ENCODE assay signal across 11 cellular contexts in genomic region chr1:36024024-36024423, GRCh38. TPM values are rescaled to one million over a fixed set of nuclear protein-coding genes. Genes with fewer than 3 reads are reported as not detected.
DNase-seq lines count a peak whose midpoint lies in the region; ATAC-seq and TF ChIP-seq lines count a peak whose summit lies in the region.
"Not testable (repeated sequence)": the region's sequence is repeated elsewhere in the genome, so short reads cannot be mapped to it uniquely, and the experiment has no call there.
"Had no signal": no experiment of that assay in that cellular context is flagged by ENCODE, and none has a peak within 500 bp of the region (broad histone marks: within the 10 kb centered on the region; RNA-seq: fewer than 3 reads in every experiment).

No MANE protein-coding gene starts in this region.

- peaks cover 56% of the 10 kb centered on the region for H3K36me3 Mint-ChIP-seq in CD8-positive, alpha-beta T cell
- not testable (repeated sequence) for H3K36me3 Mint-ChIP-seq in T-helper 17 cell (ENCODE audit: low read depth)
- H3K36me3 Mint-ChIP-seq in activated CD8-positive, alpha-beta T cell treated with anti-CD3 and anti-CD28 coated beads, Interleukin-2, amount 10 ng/mL, durations not matched to agents 7 days and 5 days (ENCODE audit: low read depth), result peaks cover 32% of the 10 kb centered on the region
- H3K36me3 Mint-ChIP-seq in activated naive CD8-positive, alpha-beta T cell treated with anti-CD3 and anti-CD28 coated beads for 36 hours, result peaks cover 32% of the 10 kb centered on the region

- H3K4me1 ChIP-seq in CD8-positive, alpha-beta T cell (ENCODE audit: insufficient read depth, low read length); spleen; upper lobe of right lung: not testable (repeated sequence)
- peaks cover 14% of the 10 kb centered on the region for H3K4me1 ChIP-seq in MM.1S (ENCODE audit: low read length)
- H3K4me1 ChIP-seq in esophagus squamous epithelium, result peaks cover 0 to 13% (median 0%) of the 10 kb centered on the region in 3 donors

- peak overlapping the region; percentile 53 for H2AFZ ChIP-seq in MM.1S (ENCODE audit: low read length)

- CTCF ChIA-PET in CD8-positive, alpha-beta T cell (lab: Charles Lee), result not testable (repeated sequence)
- CTCF ChIA-PET in activated CD8-positive, alpha-beta T cell treated with anti-CD3 and anti-CD28 coated beads, Interleukin-2, amount 10 ng/mL, durations not matched to agents 7 days and 5 days (lab: Charles Lee), result interaction anchor here (0.6 kb wide), 1 partner anchor 28 kb away, joined by 3 read pairs; no protein-coding TSS in a partner anchor

- not testable (repeated sequence) for H3K9me2 ChIP-seq in MM.1S (replicated peaks; ENCODE audit: insufficient read depth, low read length)

- not testable (repeated sequence) for TF ChIP-seq CTCF in CD8-positive, alpha-beta T cell (IDR thresholded peaks at IDR 0.05); MM.1S (IDR thresholded peaks at IDR 0.05; ENCODE audit: low read length); esophagus squamous epithelium (IDR thresholded peaks at IDR 0.05); spleen (IDR thresholded peaks at IDR 0.05 in 8 of 11, conservative IDR thresholded peaks at IDR 0.05 in 3 of 11); upper lobe of right lung (IDR thresholded peaks at IDR 0.05)

- peak overlapping the region; percentile 36; the same call in 1 of the 2 replicates for H3K9ac ChIP-seq in MM.1S (ENCODE audit: low read length)

- not testable (repeated sequence) for H4K20me1 ChIP-seq in MM.1S (ENCODE audit: insufficient read depth, low read length)

- not testable (repeated sequence) for H3K9me3 ChIP-seq in CD8-positive, alpha-beta T cell (ENCODE audit: low read length); MM.1S (replicated peaks; ENCODE audit: insufficient read depth, low read length); T-helper 17 cell (ENCODE audit: control insufficient read depth, low read length, poor library complexity, severe bottlenecking); esophagus squamous epithelium; spleen; upper lobe of right lung

- H3K4me2 ChIP-seq in MM.1S (ENCODE audit: low read depth, low read length), result peak overlapping the region; percentile 58

- TF ChIP-seq POLR2A in esophagus squamous epithelium (IDR thresholded peaks at IDR 0.05); spleen (IDR thresholded peaks at IDR 0.05): not testable (repeated sequence)

- intact Hi-C loops in CD8-positive, alpha-beta T cell (cut with DNase I, micrococcal nuclease); esophagus squamous epithelium (cut with DNase I); spleen (cut with DNase I; ENCODE audit: low total_unique reads); upper lobe of right lung (cut with DNase I): not testable (repeated sequence)

- DNase-seq in CD8-positive, alpha-beta T cell; MM.1S; T-helper 17 cell; activated CD8-positive, alpha-beta T cell treated with anti-CD3 and anti-CD28 coated beads, Interleukin-2, amount 10 ng/mL, durations not matched to agents 7 days and 5 days; activated naive CD8-positive, alpha-beta T cell treated with anti-CD3 and anti-CD28 coated beads for 36 hours; esophagus squamous epithelium (lab: John Stamatoyannopoulos, UW); spleen; upper lobe of right lung: not testable (repeated sequence)

- H3K4me3 ChIP-seq in CD8-positive, alpha-beta T cell (ENCODE audit: low read depth, low read length); esophagus squamous epithelium; spleen; upper lobe of right lung: not testable (repeated sequence)
- peak overlapping the region; percentile 47 for H3K4me3 ChIP-seq in MM.1S (ENCODE audit: low read length)

- H3K79me2 ChIP-seq in MM.1S (ENCODE audit: low read length), result not testable (repeated sequence)

- not testable (repeated sequence) for ATAC-seq in CD8-positive, alpha-beta T cell; T-helper 17 cell; activated CD8-positive, alpha-beta T cell treated with anti-CD3 and anti-CD28 coated beads, Interleukin-2, amount 10 ng/mL, durations not matched to agents 7 days and 5 days; upper lobe of right lung

- H3K4me3 Mint-ChIP-seq in CD8-positive, alpha-beta T cell; activated naive CD8-positive, alpha-beta T cell treated with anti-CD3 and anti-CD28 coated beads for 36 hours: not testable (repeated sequence)
- peak overlapping the region; percentile 32 for H3K4me3 Mint-ChIP-seq in T-helper 17 cell
- peak overlapping the region; percentile 12 for H3K4me3 Mint-ChIP-seq in activated CD8-positive, alpha-beta T cell treated with anti-CD3 and anti-CD28 coated beads, Interleukin-2, amount 10 ng/mL, durations not matched to agents 7 days and 5 days

- not testable (repeated sequence) for H3K27ac ChIP-seq in CD8-positive, alpha-beta T cell (ENCODE audit: low read depth, low read length)
- peak overlapping the region; percentile 68; the same call in 1 of the 2 replicates for H3K27ac ChIP-seq in MM.1S (ENCODE audit: low read length)
- peak overlapping the region in 3 of 4 donors; percentile 39 to 68 (median 50) for H3K27ac ChIP-seq in esophagus squamous epithelium
- peak overlapping the region in 6 of 8 donors; percentile 6 to 72 (median 59) for H3K27ac ChIP-seq in spleen
- H3K27ac ChIP-seq in upper lobe of right lung, result peak overlapping the region; percentile 38

- WGBS in esophagus squamous epithelium, 2 donors, result 94 to 96% methylated on average over 3 of the region's 3 CpGs
- WGBS in spleen, 5 donors, result 95 to 100% (median 98%) methylated on average over 3 of the region's 3 CpGs

- peak overlapping the region; percentile 46 for H3K27ac Mint-ChIP-seq in CD8-positive, alpha-beta T cell
- H3K27ac Mint-ChIP-seq in T-helper 17 cell, result peak overlapping the region; percentile 65
- peak overlapping the region; percentile 65 for H3K27ac Mint-ChIP-seq in activated CD8-positive, alpha-beta T cell treated with anti-CD3 and anti-CD28 coated beads, Interleukin-2, amount 10 ng/mL, durations not matched to agents 7 days and 5 days
- peak overlapping the region; percentile 62 for H3K27ac Mint-ChIP-seq in activated naive CD8-positive, alpha-beta T cell treated with anti-CD3 and anti-CD28 coated beads for 36 hours

- H3K36me3 ChIP-seq in CD8-positive, alpha-beta T cell (ENCODE audit: insufficient read depth, low read length), result peaks cover 10% of the 10 kb centered on the region
- H3K36me3 ChIP-seq in MM.1S (replicated peaks; ENCODE audit: insufficient read depth, low read length), result not testable (repeated sequence)
- H3K36me3 ChIP-seq in esophagus squamous epithelium (peaks cover 0 to 62% (median 0%) of the 10 kb centered on the region in 3 donors), spleen (peaks cover 0 to 87% (median 25%) of the 10 kb centered on the region in 6 donors), upper lobe of right lung (peaks cover 36% of the 10 kb centered on the region)

- POLR2A ChIA-PET in CD8-positive, alpha-beta T cell (lab: Charles Lee), result not testable (repeated sequence)
- POLR2A ChIA-PET in activated CD8-positive, alpha-beta T cell treated with anti-CD3 and anti-CD28 coated beads, Interleukin-2, amount 10 ng/mL, durations not matched to agents 7 days and 5 days (lab: Charles Lee), result interaction anchor here (0.6 kb wide), 1 partner anchor 228 kb away, joined by 3 read pairs; no protein-coding TSS in a partner anchor

- H3K4me1 Mint-ChIP-seq in CD8-positive, alpha-beta T cell (ENCODE audit: low read depth); T-helper 17 cell: not testable (repeated sequence)
- H3K4me1 Mint-ChIP-seq in activated CD8-positive, alpha-beta T cell treated with anti-CD3 and anti-CD28 coated beads, Interleukin-2, amount 10 ng/mL, durations not matched to agents 7 days and 5 days (ENCODE audit: low read depth), result peaks cover 16% of the 10 kb centered on the region
- H3K4me1 Mint-ChIP-seq in activated naive CD8-positive, alpha-beta T cell treated with anti-CD3 and anti-CD28 coated beads for 36 hours, result peaks cover 12% of the 10 kb centered on the region

- H3K27me3 Mint-ChIP-seq in CD8-positive, alpha-beta T cell (ENCODE audit: low read depth); T-helper 17 cell; activated CD8-positive, alpha-beta T cell treated with anti-CD3 and anti-CD28 coated beads, Interleukin-2, amount 10 ng/mL, durations not matched to agents 7 days and 5 days (ENCODE audit: low read depth); activated naive CD8-positive, alpha-beta T cell treated with anti-CD3 and anti-CD28 coated beads for 36 hours: not testable (repeated sequence)

- H3F3A ChIP-seq in MM.1S (ENCODE audit: insufficient read depth, low read length), result peaks cover 12% of the 10 kb centered on the region

- not testable (repeated sequence) for H3K9me3 Mint-ChIP-seq in CD8-positive, alpha-beta T cell; activated CD8-positive, alpha-beta T cell treated with anti-CD3 and anti-CD28 coated beads, Interleukin-2, amount 10 ng/mL, durations not matched to agents 7 days and 5 days (ENCODE audit: insufficient read depth); activated naive CD8-positive, alpha-beta T cell treated with anti-CD3 and anti-CD28 coated beads for 36 hours

- not testable (repeated sequence) for H3K27me3 ChIP-seq in CD8-positive, alpha-beta T cell (ENCODE audit: insufficient read depth, low read length); MM.1S (replicated peaks; ENCODE audit: insufficient read depth, low read length); esophagus squamous epithelium; spleen (replicated peaks in 1 of 7); upper lobe of right lung

RNA-seq across cellular contexts. Expression of gene TEKT2, which starts 59.9 kb away (rescaled TPM):
- under 1 TPM; 0.35 to 0.47 TPM for total RNA-seq in CD8-positive, alpha-beta T cell
- total RNA-seq in T-helper 17 cell, result under 1 TPM; 0.29 to 0.30 TPM
- total RNA-seq in activated CD8-positive, alpha-beta T cell treated with anti-CD3 and anti-CD28 coated beads, Interleukin-2, amount 10 ng/mL, durations not matched to agents 7 days and 5 days, result not detected
- under 1 TPM in 1 of 2 experiments, not detected in 1; 0.19 TPM for total RNA-seq in activated naive CD8-positive, alpha-beta T cell treated with anti-CD3 and anti-CD28 coated beads for 36 hours
- not detected for total RNA-seq in esophagus squamous epithelium
- not detected for total RNA-seq in spleen
- under 1 TPM in 1 of 3 donors, not detected in 2; 0.33 TPM for polyA plus RNA-seq in spleen
- total RNA-seq in upper lobe of right lung, result 0.35 TPM
- total RNA-seq: CD4-positive, alpha-beta memory T cell; HT-29; NCI-H460 had no signal
- polyA plus RNA-seq: CD4-positive, alpha-beta memory T cell had no signal
